1 cellular context compared by ENCODE assay signal in the genomic region with DNA sequence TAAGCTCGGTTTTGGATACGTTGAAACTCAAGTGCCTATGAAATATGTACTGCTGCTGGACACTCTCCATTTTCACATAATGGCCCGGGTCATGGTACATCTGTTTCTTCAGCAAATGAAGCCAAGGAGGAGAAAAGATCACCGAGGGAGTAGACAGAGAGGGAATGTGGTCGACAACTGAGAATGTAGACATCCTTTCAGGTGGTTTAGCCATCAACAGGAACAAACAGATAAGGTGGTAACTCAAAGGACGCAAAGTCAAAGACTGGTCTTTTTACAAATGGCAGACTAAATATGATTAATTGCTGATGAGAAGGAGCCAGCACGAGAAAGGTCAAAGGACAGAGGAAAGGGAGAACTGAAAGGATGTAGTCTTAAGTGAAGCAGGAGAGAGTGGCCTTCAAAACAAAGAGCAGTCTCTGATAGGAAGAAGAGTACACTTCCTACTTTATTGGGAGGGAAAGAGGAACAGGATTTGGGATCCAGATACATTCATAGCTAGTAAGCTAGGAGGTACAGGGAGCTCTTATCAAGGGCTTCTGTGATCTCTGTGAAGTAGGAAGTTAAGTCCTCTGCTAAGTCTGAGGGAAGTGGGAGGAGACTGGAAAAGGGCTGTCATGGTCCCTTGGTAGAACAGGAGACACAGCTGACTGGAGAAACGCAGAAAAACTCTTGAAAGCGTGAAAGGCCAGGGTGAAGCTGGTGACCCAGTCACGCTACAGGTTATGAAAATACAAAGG.
TF ChIP-seq lines count a peak whose summit lies in the region.

No MANE protein-coding gene starts in this region.

TF ChIP-seq in K562, 482 proteins besides CTCF, POLR2A, EP300 and RAD21 (continues in another document):
- TF ChIP-seq ZNF212 (CRISPR knock-in tag; IDR thresholded peaks at IDR 0.05) (no peak), FOXK1 (CRISPR knock-in tag; IDR thresholded peaks at IDR 0.05; ENCODE audit: borderline replicate concordance) (no peak), HMG20B (CRISPR knock-in tag; IDR thresholded peaks at IDR 0.05) (no peak), ZNF239 (CRISPR knock-in tag; IDR thresholded peaks at IDR 0.05) (no peak), ZNF696 (CRISPR knock-in tag; conservative IDR thresholded peaks at IDR 0.05) (no peak), GABPA (tag; conservative IDR thresholded peaks at IDR 0.05; ENCODE audit: low read depth) (no peak), AFF1 (IDR thresholded peaks at IDR 0.05; ENCODE audit: low read depth in 1 of 2, partially characterized antibody in 2 of 2) (no peak), BHLHE40 (IDR thresholded peaks at IDR 0.05; ENCODE audit: low read length) (no peak), XRCC5 (IDR thresholded peaks at IDR 0.05; ENCODE audit: low read depth, low read length) (no peak), HNRNPL (IDR thresholded peaks at IDR 0.05; ENCODE audit: low read depth, low read length) (no peak), EHMT2 (IDR thresholded peaks at IDR 0.05) (peak; percentile 30; the same call in 1 of the 2 replicates), KDM2B (CRISPR knock-in tag; IDR thresholded peaks at IDR 0.05) (no peak), ZNF589 (CRISPR knock-in tag; IDR thresholded peaks at IDR 0.05; ENCODE audit: low read depth) (no peak), GATA2 (CRISPR knock-in tag; IDR thresholded peaks at IDR 0.05) (no peak), ZNF766 (CRISPR knock-in tag; conservative IDR thresholded peaks at IDR 0.05) (0 out of 2 replicates have a peak, but pooled peaks have one; percentile 50), ZSCAN29 (IDR thresholded peaks at IDR 0.05) (no peak), GTF2F1 (IDR thresholded peaks at IDR 0.05; ENCODE audit: low read depth, low read length) (no peak), ZBTB17 (CRISPR knock-in tag; IDR thresholded peaks at IDR 0.05) (no peak), KLF1 (tag; IDR thresholded peaks at IDR 0.05) (no peak), ZBTB9 (CRISPR knock-in tag; IDR thresholded peaks at IDR 0.05) (no peak), ZBED1 (IDR thresholded peaks at IDR 0.05) (no peak), JUND (IDR thresholded peaks at IDR 0.05; ENCODE audit: borderline replicate concordance, low read depth, low read length) (no peak), JUND (tag; IDR thresholded peaks at IDR 0.05; ENCODE audit: borderline replicate concordance, low read depth, low read length) (0 out of 3 replicates have a peak, but pooled peaks have one; percentile 15), KLF16 (IDR thresholded peaks at IDR 0.05) (no peak), ZNF639 (CRISPR knock-in tag; conservative IDR thresholded peaks at IDR 0.05 in 1 of 2, IDR thresholded peaks at IDR 0.05 in 1 of 2) (no peak), CTBP1 (IDR thresholded peaks at IDR 0.05; ENCODE audit: borderline replicate concordance) (no peak), HDAC2 (IDR thresholded peaks at IDR 0.05) (0 out of 2 replicates have a peak, but pooled peaks have one; percentile 19), PRPF4 (IDR thresholded peaks at IDR 0.05; ENCODE audit: insufficient read depth, low read depth, low read length, poor library complexity, severe bottlenecking) (no peak), MNT (conservative IDR thresholded peaks at IDR 0.05) (no peak), E2F6 (IDR thresholded peaks at IDR 0.05; ENCODE audit: borderline replicate concordance in 1 of 2, extremely low read depth in 1 of 2, insufficient read depth in 1 of 2, insufficient read length in 1 of 2, low read depth in 1 of 2, low read length in 1 of 2, poor library complexity in 1 of 2, severe bottlenecking in 1 of 2) (no peak), POLR2G (IDR thresholded peaks at IDR 0.05; ENCODE audit: low read depth, low read length) (no peak), ZNF445 (CRISPR knock-in tag; IDR thresholded peaks at IDR 0.05; ENCODE audit: low read depth) (no peak), NFATC3 (IDR thresholded peaks at IDR 0.05) (no peak), FUS (optimal IDR thresholded peaks at IDR 0.05; ENCODE audit: low read depth, low read length) (no peak), ARID2 (IDR thresholded peaks at IDR 0.05) (no peak), SETDB1 (IDR thresholded peaks at IDR 0.05; ENCODE audit: low read length) (no peak)
- TF ChIP-seq, protein P1, sequence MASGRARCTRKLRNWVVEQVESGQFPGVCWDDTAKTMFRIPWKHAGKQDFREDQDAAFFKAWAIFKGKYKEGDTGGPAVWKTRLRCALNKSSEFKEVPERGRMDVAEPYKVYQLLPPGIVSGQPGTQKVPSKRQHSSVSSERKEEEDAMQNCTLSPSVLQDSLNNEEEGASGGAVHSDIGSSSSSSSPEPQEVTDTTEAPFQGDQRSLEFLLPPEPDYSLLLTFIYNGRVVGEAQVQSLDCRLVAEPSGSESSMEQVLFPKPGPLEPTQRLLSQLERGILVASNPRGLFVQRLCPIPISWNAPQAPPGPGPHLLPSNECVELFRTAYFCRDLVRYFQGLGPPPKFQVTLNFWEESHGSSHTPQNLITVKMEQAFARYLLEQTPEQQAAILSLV (tag; IDR thresholded peaks at IDR 0.05) = no peak
- TF ChIP-seq, protein P2, sequence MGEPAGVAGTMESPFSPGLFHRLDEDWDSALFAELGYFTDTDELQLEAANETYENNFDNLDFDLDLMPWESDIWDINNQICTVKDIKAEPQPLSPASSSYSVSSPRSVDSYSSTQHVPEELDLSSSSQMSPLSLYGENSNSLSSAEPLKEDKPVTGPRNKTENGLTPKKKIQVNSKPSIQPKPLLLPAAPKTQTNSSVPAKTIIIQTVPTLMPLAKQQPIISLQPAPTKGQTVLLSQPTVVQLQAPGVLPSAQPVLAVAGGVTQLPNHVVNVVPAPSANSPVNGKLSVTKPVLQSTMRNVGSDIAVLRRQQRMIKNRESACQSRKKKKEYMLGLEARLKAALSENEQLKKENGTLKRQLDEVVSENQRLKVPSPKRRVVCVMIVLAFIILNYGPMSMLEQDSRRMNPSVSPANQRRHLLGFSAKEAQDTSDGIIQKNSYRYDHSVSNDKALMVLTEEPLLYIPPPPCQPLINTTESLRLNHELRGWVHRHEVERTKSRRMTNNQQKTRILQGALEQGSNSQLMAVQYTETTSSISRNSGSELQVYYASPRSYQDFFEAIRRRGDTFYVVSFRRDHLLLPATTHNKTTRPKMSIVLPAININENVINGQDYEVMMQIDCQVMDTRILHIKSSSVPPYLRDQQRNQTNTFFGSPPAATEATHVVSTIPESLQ (CRISPR knock-in tag; IDR thresholded peaks at IDR 0.05) = no peak
- TF ChIP-seq, protein P3, sequence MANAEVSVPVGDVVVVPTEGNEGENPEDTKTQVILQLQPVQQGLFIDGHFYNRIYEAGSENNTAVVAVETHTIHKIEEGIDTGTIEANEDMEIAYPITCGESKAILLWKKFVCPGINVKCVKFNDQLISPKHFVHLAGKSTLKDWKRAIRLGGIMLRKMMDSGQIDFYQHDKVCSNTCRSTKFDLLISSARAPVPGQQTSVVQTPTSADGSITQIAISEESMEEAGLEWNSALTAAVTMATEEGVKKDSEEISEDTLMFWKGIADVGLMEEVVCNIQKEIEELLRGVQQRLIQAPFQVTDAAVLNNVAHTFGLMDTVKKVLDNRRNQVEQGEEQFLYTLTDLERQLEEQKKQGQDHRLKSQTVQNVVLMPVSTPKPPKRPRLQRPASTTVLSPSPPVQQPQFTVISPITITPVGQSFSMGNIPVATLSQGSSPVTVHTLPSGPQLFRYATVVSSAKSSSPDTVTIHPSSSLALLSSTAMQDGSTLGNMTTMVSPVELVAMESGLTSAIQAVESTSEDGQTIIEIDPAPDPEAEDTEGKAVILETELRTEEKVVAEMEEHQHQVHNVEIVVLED (CRISPR knock-in tag; IDR thresholded peaks at IDR 0.05) = no peak
- TF ChIP-seq, protein P4, sequence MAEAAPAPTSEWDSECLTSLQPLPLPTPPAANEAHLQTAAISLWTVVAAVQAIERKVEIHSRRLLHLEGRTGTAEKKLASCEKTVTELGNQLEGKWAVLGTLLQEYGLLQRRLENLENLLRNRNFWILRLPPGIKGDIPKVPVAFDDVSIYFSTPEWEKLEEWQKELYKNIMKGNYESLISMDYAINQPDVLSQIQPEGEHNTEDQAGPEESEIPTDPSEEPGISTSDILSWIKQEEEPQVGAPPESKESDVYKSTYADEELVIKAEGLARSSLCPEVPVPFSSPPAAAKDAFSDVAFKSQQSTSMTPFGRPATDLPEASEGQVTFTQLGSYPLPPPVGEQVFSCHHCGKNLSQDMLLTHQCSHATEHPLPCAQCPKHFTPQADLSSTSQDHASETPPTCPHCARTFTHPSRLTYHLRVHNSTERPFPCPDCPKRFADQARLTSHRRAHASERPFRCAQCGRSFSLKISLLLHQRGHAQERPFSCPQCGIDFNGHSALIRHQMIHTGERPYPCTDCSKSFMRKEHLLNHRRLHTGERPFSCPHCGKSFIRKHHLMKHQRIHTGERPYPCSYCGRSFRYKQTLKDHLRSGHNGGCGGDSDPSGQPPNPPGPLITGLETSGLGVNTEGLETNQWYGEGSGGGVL (CRISPR knock-in tag; IDR thresholded peaks at IDR 0.05) = no peak
- TF ChIP-seq, protein P5, sequence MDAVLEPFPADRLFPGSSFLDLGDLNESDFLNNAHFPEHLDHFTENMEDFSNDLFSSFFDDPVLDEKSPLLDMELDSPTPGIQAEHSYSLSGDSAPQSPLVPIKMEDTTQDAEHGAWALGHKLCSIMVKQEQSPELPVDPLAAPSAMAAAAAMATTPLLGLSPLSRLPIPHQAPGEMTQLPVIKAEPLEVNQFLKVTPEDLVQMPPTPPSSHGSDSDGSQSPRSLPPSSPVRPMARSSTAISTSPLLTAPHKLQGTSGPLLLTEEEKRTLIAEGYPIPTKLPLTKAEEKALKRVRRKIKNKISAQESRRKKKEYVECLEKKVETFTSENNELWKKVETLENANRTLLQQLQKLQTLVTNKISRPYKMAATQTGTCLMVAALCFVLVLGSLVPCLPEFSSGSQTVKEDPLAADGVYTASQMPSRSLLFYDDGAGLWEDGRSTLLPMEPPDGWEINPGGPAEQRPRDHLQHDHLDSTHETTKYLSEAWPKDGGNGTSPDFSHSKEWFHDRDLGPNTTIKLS (IDR thresholded peaks at IDR 0.05; ENCODE audit: borderline replicate concordance, low read depth) = no peak
